In genomic region chr12:52023976-52024688, GRCh38 we compare ENCODE assay signal across 8 cellular contexts. TPM values are rescaled to one million over a fixed set of nuclear protein-coding genes. Genes with fewer than 3 reads are reported as not detected.
DNase-seq lines count a peak whose midpoint lies in the region; ATAC-seq and TF ChIP-seq lines count a peak whose summit lies in the region.

No MANE protein-coding gene starts in this region.

- H3K27ac ChIP-seq in A673 (ENCODE audit: low read depth, low read length, poor library complexity, severe bottlenecking) (peak overlapping the region; percentile 44), body of pancreas (peak overlapping the region; percentile 40 to 91 (median 62))

- H3K36me3 ChIP-seq in A673 (ENCODE audit: insufficient read depth, low read length, poor library complexity, severe bottlenecking) (no peaks in the 10 kb centered on the region), body of pancreas (replicated peaks in 1 of 2; ENCODE audit: insufficient read depth in 1 of 2, low read depth in 2 of 2) (no peaks in the 10 kb centered on the region), mucosa of stomach (ENCODE audit: control insufficient read depth, insufficient read depth, low read length) (no peaks in the 10 kb centered on the region), mucosa of descending colon (ENCODE audit: low read depth) (no peaks in the 10 kb centered on the region)

- peak overlapping the region; percentile 66 for H3K9ac ChIP-seq in mucosa of stomach (ENCODE audit: low read length)

- CTCF ChIA-PET in A673 (lab: Charles Lee) = interaction anchor here (0.8 to 5.5 kb wide), 12 partner anchors 9 to 130 kb away, joined by 3 to 46 read pairs (median 8); partner anchors contain the start of genes SMIM41 and TAMALIN

- peak; percentile 9 for ATAC-seq in HG03066 (IDR thresholded peaks at IDR 0.05; ENCODE audit: low read depth, unreplicated experiment)
- no peak for ATAC-seq in body of pancreas
- ATAC-seq in mucosa of descending colon = no peak

- TF ChIP-seq CTCF in A673 (conservative IDR thresholded peaks at IDR 0.05; ENCODE audit: low read depth, low read length) (no peak; the same call in 1 of the 2 replicates), body of pancreas (IDR thresholded peaks at IDR 0.05) (no peak), mucosa of descending colon (IDR thresholded peaks at IDR 0.05) (no peak)

- DNase-seq in A673 (ENCODE audit: low spot score) (no peak), body of pancreas (peak in 1 of 4 donors; percentile 8), posterior cingulate gyrus (no peak), GM03348 (ENCODE audit: low spot score) (no peak), mucosa of descending colon (no peak), NCI-H82 (lab: John Stamatoyannopoulos, UW) (no peak)

- H3K4me3 ChIP-seq in A673 (ENCODE audit: low read depth, low read length, poor library complexity, severe bottlenecking) (peak overlapping the region; percentile 60), body of pancreas (no peak overlapping the region), mucosa of stomach (ENCODE audit: low read length) (peak overlapping the region; percentile 37), mucosa of descending colon (no peak overlapping the region)

- peaks cover 22% of the 10 kb centered on the region for H3K4me1 ChIP-seq in A673 (ENCODE audit: insufficient read depth, low read length, poor library complexity, severe bottlenecking)
- peaks cover 52% of the 10 kb centered on the region for H3K4me1 ChIP-seq in body of pancreas
- peaks cover 37% of the 10 kb centered on the region for H3K4me1 ChIP-seq in mucosa of stomach (ENCODE audit: control insufficient read depth, insufficient read depth, low read length)
- H3K4me1 ChIP-seq in mucosa of descending colon (ENCODE audit: low read depth) = peaks cover 21% of the 10 kb centered on the region

- POLR2A ChIA-PET in A673 (lab: Charles Lee; ENCODE audit: low non-redundant PET) = no interaction called here

- H3K27me3 ChIP-seq in A673 (replicated peaks; ENCODE audit: insufficient read depth, low read depth, low read length, poor library complexity) (no peaks in the 10 kb centered on the region), body of pancreas (no peaks in the 10 kb centered on the region), mucosa of stomach (ENCODE audit: control insufficient read depth, insufficient read depth, low read length) (peaks cover 6% of the 10 kb centered on the region)

- intact Hi-C loops in A673 (cut with micrococcal nuclease; ENCODE audit: unreplicated experiment) = loop anchor here (1.0 to 2.0 kb wide), 3 partner anchors 19 to 129 kb away; no protein-coding TSS in a partner anchor
- intact Hi-C loops in body of pancreas (cut with DNase I) = no loop called here
- intact Hi-C loops in posterior cingulate gyrus (cut with DNase I) = loop anchor here (1.0 kb wide), 2 partner anchors 20 to 31 kb away; no protein-coding TSS in a partner anchor
- intact Hi-C loops in mucosa of descending colon (cut with DNase I, micrococcal nuclease) = no loop called here

- BruUV-seq in A673 (replicated peaks; lab: Mats Ljungman, UMichigan) = no TSS peak

- H3K9me3 ChIP-seq in A673 (ENCODE audit: low read depth, low read length, poor library complexity, severe bottlenecking) (no peaks in the 10 kb centered on the region), body of pancreas (no peaks in the 10 kb centered on the region), mucosa of stomach (ENCODE audit: control insufficient read depth, low read length) (no peaks in the 10 kb centered on the region), mucosa of descending colon (no peaks in the 10 kb centered on the region)

- 22% methylated on average over 20 of the region's 20 CpGs for WGBS in body of pancreas, 2 donors

- no peak for TF ChIP-seq POLR2A in body of pancreas (IDR thresholded peaks at IDR 0.05)

RNA-seq across cellular contexts. Expression of gene TAMALIN, which starts 17.4 kb away (rescaled TPM):
- total RNA-seq in A673 (2021) = 4.8 and 5.4 TPM in 2 replicates
- 10 to 100 TPM in 1 of 2 donors, 1 to 10 TPM in 1; 7.0 to 19.4 TPM for total RNA-seq in body of pancreas
- total RNA-seq in mucosa of descending colon = 10 to 100 TPM in 2 of 3 donors, 1 to 10 TPM in 1; 9.4 to 19.6 (median 13.8) TPM

RNA-seq across cellular contexts. Expression of gene NR4A1, which starts 27.1 kb away (rescaled TPM):
- total RNA-seq in A673 (2021) (12.5 and 19.8 TPM in 2 replicates), body of pancreas (100 to 1,000 TPM in 1 of 2 donors, 10 to 100 TPM in 1; 36.6 to 253 TPM), mucosa of descending colon (100 to 1,000 TPM in 1 of 3 donors, 10 to 100 TPM in 2; 16.2 to 123 (median 44.6) TPM)

RNA-seq across cellular contexts. Expression of gene ATG101, which starts 45.6 kb away (rescaled TPM):
- total RNA-seq in A673 (2021) (52.0 and 54.3 TPM in 2 replicates), body of pancreas (10 to 100 TPM; 25.7 to 25.9 TPM), mucosa of descending colon (10 to 100 TPM; 30.1 to 37.5 (median 33.0) TPM)

RNA-seq across cellular contexts. Expression of gene SMIM41, which starts 55.4 kb away (rescaled TPM):
- 0.24 and 0.28 TPM in 2 replicates for total RNA-seq in A673 (2021)
- total RNA-seq in body of pancreas = under 1 TPM; 0.26 to 0.66 TPM
- under 1 TPM in 2 of 3 donors, not detected in 1; 0.32 to 0.41 TPM for total RNA-seq in mucosa of descending colon

Comparison
In these comparisons a context has a peak if more than half of its experiments do, and no peak if none do; other contexts are left out.
1. H3K4me3 ChIP-seq: peak in A673 (single experiment) and mucosa of stomach (single experiment); none in body of pancreas (0 of 2) and mucosa of descending colon (single experiment).
2. intact Hi-C loops: an anchor here in A673 (1.0 to 2.0 kb wide) and posterior cingulate gyrus (1.0 kb wide); none called in body of pancreas and mucosa of descending colon.